8 cellular contexts compared by ENCODE assay signal in the genomic region with DNA sequence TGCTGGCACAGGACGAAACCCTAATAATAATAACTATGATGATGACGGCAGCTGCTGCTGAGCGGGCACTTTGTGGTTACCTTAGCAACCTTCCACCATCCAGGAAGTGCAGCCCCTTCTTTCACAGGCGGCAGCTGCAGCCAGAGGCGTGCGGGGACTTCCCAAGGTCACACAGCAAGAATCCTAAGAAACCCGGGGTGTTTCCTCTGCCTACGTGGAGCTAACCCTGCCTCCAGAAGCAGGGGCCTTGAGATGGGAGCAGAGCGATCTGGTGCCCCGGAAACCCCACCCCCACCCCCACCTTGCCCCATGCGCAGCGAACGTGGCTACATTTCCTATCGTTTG. TPM values are rescaled to one million over a fixed set of nuclear protein-coding genes. Genes with fewer than 3 reads are reported as not detected.
DNase-seq lines count a peak whose midpoint lies in the region; ATAC-seq and TF ChIP-seq lines count a peak whose summit lies in the region.

No MANE protein-coding gene starts in this region.

- WGBS in spleen, 5 donors = 0 to 1% (median 0%) methylated on average over 8 to 14 of the region's 14 CpGs

- peaks cover 14 to 73% (median 43%) of the 10 kb centered on the region in 6 donors for H3K4me1 ChIP-seq in spleen

- H3K36me3 ChIP-seq in spleen = no peaks in the 10 kb centered on the region

- intact Hi-C loops in spleen (cut with DNase I; ENCODE audit: low total_unique reads) = no loop called here

- ATAC-seq in GM21367 (IDR thresholded peaks at IDR 0.05; ENCODE audit: unreplicated experiment) = peak; percentile 21

- peak overlapping the region; percentile 66 to 96 (median 91) for H3K27ac ChIP-seq in spleen

- no peak for TF ChIP-seq CTCF in spleen (IDR thresholded peaks at IDR 0.05 in 8 of 11, conservative IDR thresholded peaks at IDR 0.05 in 3 of 11)

- peak overlapping the region; percentile 37 to 69 (median 42) for H3K4me3 ChIP-seq in spleen

- no peaks in the 10 kb centered on the region for H3K27me3 ChIP-seq in spleen (replicated peaks in 1 of 7)

- no peak for TF ChIP-seq POLR2A in spleen (IDR thresholded peaks at IDR 0.05)

- peak; percentile 70 for DNase-seq in CD1c-positive myeloid dendritic cell (ENCODE audit: extremely low spot score)
- peak; percentile 55 for DNase-seq in HPDE6-E6E7 (ENCODE audit: extremely low spot score)
- peak; percentile 46 to 48 for DNase-seq in SHP77 (lab: John Stamatoyannopoulos, UW)
- peak; percentile 42 for DNase-seq in activated naive CD8-positive, alpha-beta T cell treated with anti-CD3 and anti-CD28 coated beads, Interleukin-2, amount 50 U/mL, for 16 hours (ENCODE audit: low read depth, low spot score)
- peak; percentile 47 for DNase-seq in hepatic stellate cell (ENCODE audit: low spot score)
- DNase-seq in spleen = peak; percentile 85
- DNase-seq in amniotic stem cell (lab: John Stamatoyannopoulos, UW) = no peak

- no peaks in the 10 kb centered on the region for H3K9me3 ChIP-seq in spleen

RNA-seq across cellular contexts. Expression of a gene that starts 22.4 kb away (rescaled TPM):
- total RNA-seq in spleen = 100 to 1,000 TPM; 313 to 897 (median 665) TPM
- polyA plus RNA-seq in spleen = 100 to 1,000 TPM; 560 to 722 (median 560) TPM

RNA-seq across cellular contexts. Expression of a gene that starts 41.9 kb away (rescaled TPM):
- total RNA-seq in spleen = 1 to 10 TPM in 1 of 7 donors, not detected in 6; 1.2 TPM
- polyA plus RNA-seq in spleen = under 1 TPM in 2 of 3 donors, not detected in 1; 0.58 to 0.70 TPM

RNA-seq across cellular contexts. Expression of a gene that starts 45.8 kb away (rescaled TPM):
- total RNA-seq in spleen = not detected
- not detected for polyA plus RNA-seq in spleen

RNA-seq across cellular contexts. Expression of a gene that starts 53.7 kb away (rescaled TPM):
- total RNA-seq in spleen = not detected
- under 1 TPM in 2 of 3 donors, not detected in 1; 0.07 to 0.19 TPM for polyA plus RNA-seq in spleen
